In the genomic region with DNA sequence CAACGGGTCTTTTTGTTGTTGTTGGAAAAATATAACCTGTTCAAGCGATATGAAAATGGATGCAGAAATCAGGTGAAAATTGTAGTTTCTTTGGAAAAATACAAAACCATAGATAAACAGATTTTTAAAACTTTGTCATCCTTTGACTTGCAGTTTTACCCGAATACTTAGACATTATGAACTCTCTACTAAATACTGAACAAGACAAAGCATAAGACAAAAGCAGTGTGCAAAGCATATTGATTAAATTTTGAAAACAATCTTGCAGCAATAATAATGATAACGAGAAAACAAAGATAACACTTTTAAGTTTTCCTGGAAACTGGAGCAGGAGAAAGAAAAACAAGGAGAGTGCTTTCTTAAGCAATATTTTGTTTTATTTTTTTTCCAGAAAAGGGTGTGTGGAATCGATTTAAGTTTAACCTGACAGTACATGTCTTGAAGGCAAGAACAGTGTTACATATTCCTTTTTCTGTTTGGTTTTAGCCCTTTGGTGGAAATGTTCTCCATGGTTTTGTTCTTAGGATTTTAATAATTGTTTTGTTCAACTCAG, we compare ENCODE assay signal across 20 cellular contexts. TPM values are rescaled to one million over a fixed set of nuclear protein-coding genes. Genes with fewer than 3 reads are reported as not detected.
"Had no signal": no experiment of that assay in that cellular context is flagged by ENCODE, and none has a peak within 500 bp of the region (broad histone marks: within the 10 kb centered on the region; RNA-seq: fewer than 3 reads in every experiment).

No MANE protein-coding gene starts in this region.

- ATAC-seq: activated CD4-positive, alpha-beta T cell treated with anti-CD3 and anti-CD28 coated beads for 36 hours; esophagus mucosa; right lobe of liver; SK-N-SH treated with all-trans-retinoic acid at 6 μM for 48 hours; stimulated activated naive CD8-positive, alpha-beta T cell treated with anti-CD3 and anti-CD28 coated beads, Interleukin-15, Interleukin-2, amounts not matched to agents 100 U/mL and 50 U/mL, for 24 hours had no signal

- DNase-seq: activated CD4-positive, alpha-beta memory T cell treated with anti-CD3 and anti-CD28 coated beads for 36 hours; activated CD4-positive, alpha-beta T cell treated with anti-CD3 and anti-CD28 coated beads for 36 hours; activated gamma-delta T cell; activated T-cell treated with anti-CD3 and anti-CD28 coated beads, Interleukin-2, amount 50 U/mL, for 24 hours; mesendoderm; occipital lobe; right lobe of liver; stimulated activated CD4-positive, alpha-beta T cell treated with anti-CD3 and anti-CD28 coated beads, Interleukin-4, amount 100 ng/mL, for 4 hours; stimulated activated CD8-positive, alpha-beta memory T cell treated with anti-CD3 and anti-CD28 coated beads, Interleukin-4, amount 100 ng/mL, for 48 hours; stimulated activated naive CD8-positive, alpha-beta T cell treated with anti-CD3 and anti-CD28 coated beads, Interleukin-15, Interleukin-2, amounts not matched to agents 100 U/mL and 50 U/mL, for 24 hours; transverse colon; WERI-Rb-1 had no signal

- H3K27ac Mint-ChIP-seq: activated CD4-positive, alpha-beta memory T cell treated with anti-CD3 and anti-CD28 coated beads for 36 hours; activated CD4-positive, alpha-beta T cell treated with anti-CD3 and anti-CD28 coated beads for 36 hours; nephron had no signal

- H3K4me1 Mint-ChIP-seq: nephron had no signal

- H3K9me3 Mint-ChIP-seq: activated T-cell treated with anti-CD3 and anti-CD28 coated beads, Interleukin-2, amount 50 U/mL, for 24 hours; nephron had no signal

- H3K4me3 Mint-ChIP-seq: activated CD4-positive, alpha-beta memory T cell treated with anti-CD3 and anti-CD28 coated beads for 36 hours; activated CD4-positive, alpha-beta T cell treated with anti-CD3 and anti-CD28 coated beads for 36 hours; activated T-cell treated with anti-CD3 and anti-CD28 coated beads, Interleukin-2, amount 50 U/mL, for 24 hours had no signal

RNA-seq across cellular contexts. Expression of gene NKX2-4, which starts 1.3 kb away (rescaled TPM):
- total RNA-seq: activated CD4-positive, alpha-beta memory T cell treated with anti-CD3 and anti-CD28 coated beads for 36 hours; activated CD4-positive, alpha-beta T cell treated with anti-CD3 and anti-CD28 coated beads for 36 hours; astrocyte; esophagus mucosa; hepatocyte; lower leg skin; occipital lobe; right lobe of liver; smooth muscle cell; T-helper 1 cell treated with Interleukin-12 subunit alpha and Interleukin-12 subunit beta and Interleukin-4 antibody, amounts not matched to agents 30 ng/mL and 1 ng/mL, for 36 hours; transverse colon had no signal
- polyA plus RNA-seq: hepatocyte, smooth muscle cell had no signal
